Comparison of ENCODE assay signal across 3 cellular contexts in the genomic region with DNA sequence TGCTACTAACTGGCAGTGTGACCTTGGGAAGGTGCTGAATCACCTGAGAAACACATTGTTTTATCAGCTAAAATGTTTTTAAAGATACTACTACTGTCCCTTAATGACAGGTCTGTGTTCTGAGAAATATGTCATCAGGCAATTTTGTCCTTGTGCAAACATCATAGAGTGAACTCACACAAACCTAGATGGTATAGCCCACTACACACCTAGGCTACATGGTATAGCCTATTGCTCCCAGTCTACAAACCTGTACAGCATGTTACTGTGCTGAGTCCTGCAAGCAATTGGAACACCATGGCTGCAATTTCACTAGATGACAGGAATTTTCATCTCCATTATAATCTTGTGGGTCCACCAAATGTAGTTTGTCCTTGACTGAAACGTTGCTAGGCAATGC.
"Had no signal": no experiment of that assay in that cellular context is flagged by ENCODE, and none has a peak within 500 bp of the region (broad histone marks: within the 10 kb centered on the region; RNA-seq: fewer than 3 reads in every experiment).

No MANE protein-coding gene starts in this region.

- ATAC-seq: GM12878 had no signal

- H3K4me3 ChIP-seq: GM12878 had no signal

- DNase-seq: GDM1, GF-D8 had no signal
